In the genomic region with DNA sequence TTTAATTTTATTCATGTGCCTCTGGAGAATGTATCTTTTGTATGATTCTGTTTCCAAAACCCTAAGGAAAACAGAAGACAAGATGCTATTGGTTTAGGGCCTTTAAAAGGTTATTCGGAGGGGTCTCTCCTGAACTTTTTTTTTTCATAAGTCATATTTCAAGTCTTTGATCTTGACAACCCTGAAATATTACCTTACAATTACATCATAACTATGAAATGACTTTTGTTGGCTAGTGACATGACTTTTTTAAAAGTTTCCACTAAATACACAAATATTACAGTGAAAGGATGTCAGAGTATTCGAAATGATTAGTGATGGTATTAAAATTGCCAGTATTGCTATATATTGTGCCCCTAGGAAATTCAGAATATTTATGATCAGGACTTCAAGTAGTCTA, we compare ENCODE assay signal across 14 cellular contexts. TPM values are rescaled to one million over a fixed set of nuclear protein-coding genes. Genes with fewer than 3 reads are reported as not detected.
DNase-seq lines count a peak whose midpoint lies in the region; ATAC-seq and TF ChIP-seq lines count a peak whose summit lies in the region.
"Had no signal": no experiment of that assay in that cellular context is flagged by ENCODE, and none has a peak within 500 bp of the region (broad histone marks: within the 10 kb centered on the region; RNA-seq: fewer than 3 reads in every experiment).

No MANE protein-coding gene starts in this region.

- H3K79me2 ChIP-seq in OCI-LY3 (ENCODE audit: low read length): no peaks in the 10 kb centered on the region

- H3K4me1 Mint-ChIP-seq in mesothelial cell of epicardium: peaks cover 62% of the 10 kb centered on the region
- H3K4me1 Mint-ChIP-seq: CD4-positive, CD25-positive, alpha-beta regulatory T cell; CD8-positive, alpha-beta memory T cell had no signal

- no peaks in the 10 kb centered on the region for H3K36me3 Mint-ChIP-seq in mesothelial cell of epicardium
- H3K36me3 Mint-ChIP-seq: CD4-positive, CD25-positive, alpha-beta regulatory T cell; CD8-positive, alpha-beta memory T cell; IgD-negative memory B cell had no signal

- no peaks in the 10 kb centered on the region for H4K20me1 ChIP-seq in OCI-LY3 (ENCODE audit: insufficient read depth, low read length)

- H3K27ac ChIP-seq in HEK293 (ENCODE audit: extremely low read depth, low read depth, low read length) (no peak overlapping the region), OCI-LY3 (ENCODE audit: low read length) (peak overlapping the region; percentile 57; the same call in 1 of the 2 replicates)

- H3K9me3 Mint-ChIP-seq in mesothelial cell of epicardium: no peaks in the 10 kb centered on the region
- H3K9me3 Mint-ChIP-seq: CD8-positive, alpha-beta memory T cell; H9; IgD-negative memory B cell had no signal

- no peaks in the 10 kb centered on the region for H3K4me1 ChIP-seq in HEK293 (ENCODE audit: control insufficient read depth, insufficient read depth, low read length)
- peaks cover 64% of the 10 kb centered on the region for H3K4me1 ChIP-seq in OCI-LY3 (ENCODE audit: low read length)

- CTCF ChIA-PET in HEK293 (lab: Yijun Ruan, JAX): interaction anchor here (0.6 to 1.5 kb wide), 4 partner anchors 16 to 141 kb away, joined by 3 to 4 read pairs (median 3); no protein-coding TSS in a partner anchor

- peak overlapping the region; percentile 86; the same call in 1 of the 2 replicates for H3K4me2 ChIP-seq in OCI-LY3 (ENCODE audit: low read length)

- H3K36me3 ChIP-seq in HEK293 (ENCODE audit: control insufficient read depth in 2 of 2, insufficient read depth in 1 of 2, low read length in 2 of 2) (no peaks in the 10 kb centered on the region), OCI-LY3 (replicated peaks; ENCODE audit: low read depth, low read length) (no peaks in the 10 kb centered on the region)
- H3K36me3 ChIP-seq: BE2C had no signal

- POLR2A ChIA-PET in HEK293 (lab: Yijun Ruan, JAX): no interaction called here

- 0 out of 2 replicates have a peak overlapping the region, but pooled peaks have one; percentile 41 for H3K9ac ChIP-seq in OCI-LY3 (ENCODE audit: low read length)

- H2AFZ ChIP-seq in OCI-LY3 (ENCODE audit: low read depth, low read length): 0 out of 2 replicates have a peak overlapping the region, but pooled peaks have one; percentile 26

- H3K27me3 ChIP-seq in OCI-LY3 (ENCODE audit: low read depth, low read length): no peaks in the 10 kb centered on the region
- H3K27me3 ChIP-seq: BE2C had no signal

- peak overlapping the region; percentile 90 for H3K27ac Mint-ChIP-seq in mesothelial cell of epicardium
- H3K27ac Mint-ChIP-seq: CD4-positive, CD25-positive, alpha-beta regulatory T cell had no signal

- TF ChIP-seq CTCF in HEK293 (tag by site-specific recombination; IDR thresholded peaks at IDR 0.05): no peak
- TF ChIP-seq CTCF in OCI-LY3 (IDR thresholded peaks at IDR 0.05; ENCODE audit: low read depth, low read length): no peak
- no peak for TF ChIP-seq CTCF in mesothelial cell of epicardium (IDR thresholded peaks at IDR 0.05; ENCODE audit: unreplicated experiment)

- no peak for ATAC-seq in GM21825 (IDR thresholded peaks at IDR 0.05; ENCODE audit: unreplicated experiment)

- H3K9me3 ChIP-seq in HEK293 (ENCODE audit: control insufficient read depth, insufficient read depth, low read depth, low read length) (no peaks in the 10 kb centered on the region), OCI-LY3 (ENCODE audit: insufficient read depth, low read length) (no peaks in the 10 kb centered on the region)
- H3K9me3 ChIP-seq: BE2C had no signal

- H3K4me3 ChIP-seq in HEK293 (ENCODE audit: low read depth, low read length): no peak overlapping the region
- H3K4me3 ChIP-seq in OCI-LY3 (ENCODE audit: low read length): peak overlapping the region; percentile 64; the same call in 1 of the 2 replicates

- H3K4me3 Mint-ChIP-seq in mesothelial cell of epicardium: no peak overlapping the region
- H3K4me3 Mint-ChIP-seq: CD4-positive, CD25-positive, alpha-beta regulatory T cell; CD8-positive, alpha-beta memory T cell; H9; IgD-negative memory B cell had no signal

- no peaks in the 10 kb centered on the region for H3K27me3 Mint-ChIP-seq in mesothelial cell of epicardium (ENCODE audit: low read depth)
- H3K27me3 Mint-ChIP-seq: IgD-negative memory B cell had no signal

- no peak for DNase-seq in mesothelial cell of epicardium (ENCODE audit: low spot score in 2 of 2, unreplicated experiment in 2 of 2)
- DNase-seq in SHP77 (lab: John Stamatoyannopoulos, UW): no peak
- no peak for DNase-seq in NCI-H1092 treated with DMSO at 0.1 percent for 48 hours (lab: John Stamatoyannopoulos, UW)
- DNase-seq: ACHN; BE2C; C1 segment of cervical spinal cord; CD4-positive, CD25-positive, alpha-beta regulatory T cell; CD8-positive, alpha-beta memory T cell; COR-L47; H9 had no signal

TF ChIP-seq in HEK293, 187 proteins besides CTCF, POLR2A, EP300 and RAD21:
- TF ChIP-seq ZNF792 (tag by site-specific recombination; IDR thresholded peaks at IDR 0.05) (no peak), OSR2 (tag by site-specific recombination; IDR thresholded peaks at IDR 0.05) (no peak)
- TF ChIP-seq, protein P1, sequence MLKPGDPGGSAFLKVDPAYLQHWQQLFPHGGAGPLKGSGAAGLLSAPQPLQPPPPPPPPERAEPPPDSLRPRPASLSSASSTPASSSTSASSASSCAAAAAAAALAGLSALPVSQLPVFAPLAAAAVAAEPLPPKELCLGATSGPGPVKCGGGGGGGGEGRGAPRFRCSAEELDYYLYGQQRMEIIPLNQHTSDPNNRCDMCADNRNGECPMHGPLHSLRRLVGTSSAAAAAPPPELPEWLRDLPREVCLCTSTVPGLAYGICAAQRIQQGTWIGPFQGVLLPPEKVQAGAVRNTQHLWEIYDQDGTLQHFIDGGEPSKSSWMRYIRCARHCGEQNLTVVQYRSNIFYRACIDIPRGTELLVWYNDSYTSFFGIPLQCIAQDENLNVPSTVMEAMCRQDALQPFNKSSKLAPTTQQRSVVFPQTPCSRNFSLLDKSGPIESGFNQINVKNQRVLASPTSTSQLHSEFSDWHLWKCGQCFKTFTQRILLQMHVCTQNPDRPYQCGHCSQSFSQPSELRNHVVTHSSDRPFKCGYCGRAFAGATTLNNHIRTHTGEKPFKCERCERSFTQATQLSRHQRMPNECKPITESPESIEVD (tag by site-specific recombination; IDR thresholded peaks at IDR 0.05): peak; percentile 36; the same call in 1 of the 2 replicates

RNA-seq across cellular contexts. Expression of gene FZD7, which starts 31.8 kb away (rescaled TPM):
- total RNA-seq in mesothelial cell of epicardium: 126 to 132 TPM (median 132 TPM) in 3 replicates
